ENCODE assay signal across 19 cellular contexts in genomic region chr11:103465555-103466140, GRCh38.
"Had no signal": no experiment of that assay in that cellular context is flagged by ENCODE, and none has a peak within 500 bp of the region (broad histone marks: within the 10 kb centered on the region; RNA-seq: fewer than 3 reads in every experiment).

No MANE protein-coding gene starts in this region.

- H3K36me3 Mint-ChIP-seq: stimulated activated naive B cell treated with anti-CD40 and anti-IgM and Interleukin-4, amounts not matched to agents 10 μg/mL and 1 μg/mL and 100 μg/mL, for 72 hours had no signal

- H3K9me3 ChIP-seq: esophagus muscularis mucosa, heart left ventricle, mucosa of descending colon, spleen, stomach had no signal

- H3K4me1 Mint-ChIP-seq: naive thymus-derived CD8-positive, alpha-beta T cell; stimulated activated naive B cell treated with anti-CD40 and anti-IgM and Interleukin-4, amounts not matched to agents 10 μg/mL and 1 μg/mL and 100 μg/mL, for 72 hours had no signal

- H3K27me3 Mint-ChIP-seq: naive thymus-derived CD8-positive, alpha-beta T cell; stimulated activated naive B cell treated with anti-CD40 and anti-IgM and Interleukin-4, amounts not matched to agents 10 μg/mL and 1 μg/mL and 100 μg/mL, for 72 hours; type B pancreatic cell had no signal

- H3K27me3 ChIP-seq: esophagus muscularis mucosa, heart left ventricle, spleen, stomach had no signal

- H3K4me3 ChIP-seq: esophagus muscularis mucosa, heart left ventricle, mucosa of descending colon, spleen, stomach had no signal

- ATAC-seq: heart left ventricle; mucosa of descending colon; naive thymus-derived CD8-positive, alpha-beta T cell; sciatic nerve; stimulated activated naive B cell treated with anti-CD40 and anti-IgM and Interleukin-4, amounts not matched to agents 10 μg/mL and 1 μg/mL and 100 μg/mL, for 72 hours had no signal

- DNase-seq: effector memory CD4-positive, alpha-beta T cell; heart left ventricle; hippocampal formation; kidney glomerular epithelial cell; mammary epithelial cell; mucosa of descending colon; naive thymus-derived CD8-positive, alpha-beta T cell; posterior cingulate gyrus; spleen; stimulated activated CD4-positive, alpha-beta T cell treated with anti-CD3 and anti-CD28 coated beads, Interleukin-15, amount 100 ng/mL, for 24 hours; stimulated activated CD4-positive, alpha-beta T cell treated with anti-CD3 and anti-CD28 coated beads, Interleukin-1b, Interleukin-23, amount 100 ng/mL, for 48 hours; stimulated activated CD4-positive, alpha-beta T cell treated with anti-CD3 and anti-CD28 coated beads, Interleukin-4, amount 100 ng/mL, for 24 hours; stimulated activated naive B cell treated with anti-CD40 and anti-IgM and Interleukin-4, amounts not matched to agents 10 μg/mL and 1 μg/mL and 100 μg/mL, for 72 hours; stomach; substantia nigra had no signal

- H3K4me1 ChIP-seq: esophagus muscularis mucosa, heart left ventricle, spleen, stomach had no signal

- H3K36me3 ChIP-seq: heart left ventricle, spleen had no signal

- H3K4me3 Mint-ChIP-seq: naive thymus-derived CD8-positive, alpha-beta T cell; stimulated activated naive B cell treated with anti-CD40 and anti-IgM and Interleukin-4, amounts not matched to agents 10 μg/mL and 1 μg/mL and 100 μg/mL, for 72 hours; type B pancreatic cell had no signal

- H3K9me3 Mint-ChIP-seq: naive thymus-derived CD8-positive, alpha-beta T cell; stimulated activated naive B cell treated with anti-CD40 and anti-IgM and Interleukin-4, amounts not matched to agents 10 μg/mL and 1 μg/mL and 100 μg/mL, for 72 hours; type B pancreatic cell had no signal

- H3K27ac Mint-ChIP-seq: stimulated activated naive B cell treated with anti-CD40 and anti-IgM and Interleukin-4, amounts not matched to agents 10 μg/mL and 1 μg/mL and 100 μg/mL, for 72 hours; type B pancreatic cell had no signal

- H3K27ac ChIP-seq: epithelial cell of prostate, esophagus muscularis mucosa, heart left ventricle, spleen, stomach had no signal
